In the genomic region with DNA sequence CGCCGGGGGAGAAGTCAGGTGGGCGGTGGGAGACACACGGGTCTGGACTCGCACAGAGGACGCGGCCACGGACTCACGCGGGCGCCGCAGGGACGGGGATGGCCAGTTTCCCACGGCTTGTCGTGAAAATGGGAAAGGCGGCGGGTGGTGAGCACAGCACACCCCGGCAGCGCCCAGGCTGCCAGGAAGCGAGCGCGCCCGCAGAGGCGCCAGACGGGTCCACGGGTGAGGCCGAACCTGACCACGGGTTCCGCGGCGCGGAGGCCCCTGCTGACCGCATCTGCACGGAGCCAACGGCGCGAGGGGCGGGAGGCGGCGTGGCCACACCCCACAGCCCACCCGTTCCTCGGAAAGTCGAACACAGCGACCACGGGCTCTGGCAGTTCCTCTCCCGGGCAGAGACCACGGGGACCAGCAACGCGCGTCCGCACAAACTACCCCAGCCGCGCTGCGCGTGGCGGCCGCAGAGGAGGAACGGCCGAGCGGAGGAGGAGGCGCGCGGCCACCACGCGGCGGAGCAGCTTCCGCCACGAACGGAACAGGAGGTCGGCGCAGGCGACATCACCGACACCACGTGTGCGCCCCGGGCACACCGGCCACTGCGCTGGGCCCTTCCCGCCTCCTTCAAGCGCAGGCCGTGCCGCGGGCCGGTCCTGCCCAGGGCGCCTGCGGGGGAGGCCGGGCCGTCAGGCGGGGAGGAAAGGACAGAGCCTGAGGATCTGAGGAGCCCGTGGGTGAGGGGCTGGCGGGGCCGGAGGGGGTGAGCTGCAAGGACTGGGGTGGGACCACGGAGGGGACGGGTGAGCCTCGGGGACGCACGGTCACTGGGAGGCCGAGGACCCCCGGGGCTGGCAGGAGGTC, we compare ENCODE assay signal across 9 cellular contexts. TPM values are rescaled to one million over a fixed set of nuclear protein-coding genes. Genes with fewer than 3 reads are reported as not detected.
DNase-seq lines count a peak whose midpoint lies in the region; ATAC-seq, FAIRE-seq and TF ChIP-seq lines count a peak whose summit lies in the region.
"Had no signal": no experiment of that assay in that cellular context is flagged by ENCODE, and none has a peak within 500 bp of the region (broad histone marks: within the 10 kb centered on the region; RNA-seq: fewer than 3 reads in every experiment).

No MANE protein-coding gene starts in this region.

- H3K4me1 ChIP-seq in right atrium auricular region, result peaks cover 0 to 32% of the 10 kb centered on the region in 2 donors
- peaks cover 12% of the 10 kb centered on the region for H3K4me1 ChIP-seq in body of pancreas
- H3K4me1 ChIP-seq in lung (ENCODE audit: control insufficient read depth in 2 of 2, insufficient read depth in 2 of 2, low read length in 2 of 2), result peaks cover 3 to 6% of the 10 kb centered on the region in 2 donors
- H3K4me1 ChIP-seq in aorta (ENCODE audit: control insufficient read depth in 1 of 2, insufficient read depth in 2 of 2, low read length in 2 of 2), result no peaks in the 10 kb centered on the region

- FAIRE-seq in HTR-8/SVneo (lab: Jason Lieb, UNC), result no peak

- H3K36me3 ChIP-seq in right atrium auricular region (no peaks in the 10 kb centered on the region), body of pancreas (replicated peaks in 1 of 2; ENCODE audit: insufficient read depth in 1 of 2, low read depth in 2 of 2) (no peaks in the 10 kb centered on the region), lung (ENCODE audit: control insufficient read depth in 2 of 2, insufficient read depth in 2 of 2, low read length in 2 of 2) (peaks cover 0 to 3% of the 10 kb centered on the region in 2 donors), aorta (ENCODE audit: control insufficient read depth in 1 of 2, insufficient read depth in 2 of 2, low read length in 1 of 2) (no peaks in the 10 kb centered on the region)

- peak; percentile 49 for DNase-seq in Right ventricle myocardium superior
- DNase-seq in right atrium auricular region (ENCODE audit: low spot score), result no peak
- DNase-seq in body of pancreas, result no peak
- DNase-seq in lung (ENCODE audit: low spot score), result no peak
- DNase-seq in aorta, result peak; percentile 55 to 76
- no peak for DNase-seq in substantia nigra (lab: John Stamatoyannopoulos, UW)
- DNase-seq in HTR-8/SVneo (ENCODE audit: insufficient read length, low spot score), result no peak
- DNase-seq in NCI-H774 (lab: John Stamatoyannopoulos, UW), result no peak
- DNase-seq: NCI-H1092 treated with DMSO at 0.1 percent for 48 hours had no signal

- peak overlapping the region in 1 of 2 donors; percentile 49 for H3K4me3 ChIP-seq in right atrium auricular region
- no peak overlapping the region for H3K4me3 ChIP-seq in body of pancreas
- peak overlapping the region; percentile 6 for H3K4me3 ChIP-seq in lung
- no peak overlapping the region for H3K4me3 ChIP-seq in aorta (ENCODE audit: low read length in 2 of 2)

- peak overlapping the region in 1 of 2 donors; percentile 57 for H3K27ac ChIP-seq in right atrium auricular region
- peak overlapping the region in 2 of 4 donors; percentile 25 to 32 for H3K27ac ChIP-seq in body of pancreas
- peak overlapping the region in 1 of 2 donors; percentile 15 for H3K27ac ChIP-seq in lung (ENCODE audit: low read depth in 1 of 2, low read length in 1 of 2)
- H3K27ac ChIP-seq in aorta (ENCODE audit: low read depth in 1 of 2, low read length in 2 of 2), result no peak overlapping the region
- no peak overlapping the region for H3K27ac ChIP-seq in substantia nigra (ENCODE audit: low read depth, low read length, poor library complexity, severe bottlenecking)

- WGBS in body of pancreas, 2 donors, result 86 to 88% methylated on average over 39 to 97 of the region's 99 CpGs
- 80 to 92% methylated on average over 98 to 99 of the region's 99 CpGs for WGBS in lung, 2 donors
- 79 to 86% methylated on average over 90 to 99 of the region's 99 CpGs for WGBS in aorta, 2 donors

- H3K27me3 ChIP-seq in right atrium auricular region (no peaks in the 10 kb centered on the region), body of pancreas (no peaks in the 10 kb centered on the region), lung (ENCODE audit: control insufficient read depth, insufficient read depth) (no peaks in the 10 kb centered on the region), aorta (ENCODE audit: control insufficient read depth in 1 of 2, insufficient read depth in 2 of 2, low read length in 1 of 2) (no peaks in the 10 kb centered on the region)

- intact Hi-C loops in Right ventricle myocardium superior (cut with DNase I) (no loop called here), body of pancreas (cut with DNase I) (loop anchor here (10.0 kb wide), 1 partner anchor 103 kb away; no protein-coding TSS in a partner anchor), aorta (cut with DNase I) (no loop called here)

- ATAC-seq in Right ventricle myocardium superior (ENCODE audit: poor library complexity) (peak; percentile 39), body of pancreas (peak; percentile 34), lung (ENCODE audit: insufficient read depth, low FRiP score) (no peak), aorta (ENCODE audit: low FRiP score) (peak; percentile 49)

- TF ChIP-seq CTCF in right atrium auricular region (IDR thresholded peaks at IDR 0.05) (no peak), body of pancreas (IDR thresholded peaks at IDR 0.05) (peak in 1 of 7 experiments; percentile 1), lung (IDR thresholded peaks at IDR 0.05; ENCODE audit: control extremely low read depth, extremely low read depth) (no peak)

- H3K9me3 ChIP-seq in right atrium auricular region (no peaks in the 10 kb centered on the region), body of pancreas (no peaks in the 10 kb centered on the region), lung (ENCODE audit: control insufficient read depth in 2 of 2, insufficient read depth in 1 of 2, low read length in 1 of 2) (no peaks in the 10 kb centered on the region), aorta (ENCODE audit: control insufficient read depth, low read length) (no peaks in the 10 kb centered on the region)

- no peak for TF ChIP-seq POLR2A in body of pancreas (IDR thresholded peaks at IDR 0.05)

RNA-seq across cellular contexts. Expression of a gene that starts 5.6 kb away (rescaled TPM):
- total RNA-seq in Right ventricle myocardium superior (6.9 TPM), right atrium auricular region (1 to 10 TPM; 5.9 to 6.0 TPM), body of pancreas (10 to 100 TPM; 23.3 to 34.9 TPM), lung (10 to 100 TPM; 17.5 to 21.5 TPM), aorta (10 to 100 TPM; 21.9 to 38.2 TPM)
- polyA plus RNA-seq in lung (10 to 100 TPM in 1 of 2 donors, 1 to 10 TPM in 1; 8.6 to 30.5 TPM), aorta (10 to 100 TPM; 15.9 to 96.8 TPM)

RNA-seq across cellular contexts. Expression of a gene that starts 5.8 kb away (rescaled TPM):
- total RNA-seq in Right ventricle myocardium superior (1.7 TPM), right atrium auricular region (1 to 10 TPM in 1 of 2 donors, under 1 TPM in 1; 0.94 to 3.4 TPM), body of pancreas (10 to 100 TPM in 1 of 2 donors, 1 to 10 TPM in 1; 7.3 to 12.9 TPM), lung (10 to 100 TPM in 1 of 2 donors, 1 to 10 TPM in 1; 3.1 to 10.1 TPM), aorta (1 to 10 TPM; 4.1 to 8.5 TPM)
- polyA plus RNA-seq in lung (10 to 100 TPM in 1 of 2 donors, 1 to 10 TPM in 1; 2.1 to 11.7 TPM), aorta (10 to 100 TPM in 1 of 2 donors, 1 to 10 TPM in 1; 2.9 to 12.6 TPM)

RNA-seq across cellular contexts. Expression of a gene that starts 23.8 kb away (rescaled TPM):
- total RNA-seq in Right ventricle myocardium superior, result not detected
- total RNA-seq in right atrium auricular region, result not detected
- 1 to 10 TPM; 2.0 to 2.3 TPM for total RNA-seq in body of pancreas
- under 1 TPM; 0.14 to 0.28 TPM for total RNA-seq in lung
- polyA plus RNA-seq in lung, result under 1 TPM; 0.08 to 0.45 TPM
- total RNA-seq in aorta, result not detected
- 1 to 10 TPM in 1 of 2 donors, not detected in 1; 3.1 TPM for polyA plus RNA-seq in aorta

RNA-seq across cellular contexts. Expression of a gene that starts 41.7 kb away (rescaled TPM):
- 10.0 TPM for total RNA-seq in Right ventricle myocardium superior
- total RNA-seq in right atrium auricular region, result 10 to 100 TPM; 16.2 to 26.2 TPM
- 10 to 100 TPM; 65.4 to 65.9 TPM for total RNA-seq in body of pancreas
- 10 to 100 TPM; 13.8 to 34.1 TPM for total RNA-seq in lung
- polyA plus RNA-seq in lung, result 10 to 100 TPM; 26.1 to 39.8 TPM
- 10 to 100 TPM; 76.8 to 78.2 TPM for total RNA-seq in aorta
- 100 to 1,000 TPM in 1 of 2 donors, 10 to 100 TPM in 1; 75.5 to 154 TPM for polyA plus RNA-seq in aorta

Comparison
In these comparisons a context has a peak if more than half of its experiments do, and no peak if none do; other contexts are left out.
1. DNase-seq: peak in Right ventricle myocardium superior (single experiment) and aorta (2 of 2); none in right atrium auricular region (single experiment), body of pancreas (0 of 4), lung (single experiment), substantia nigra (0 of 49), HTR-8/SVneo (single experiment) and NCI-H774 (single experiment).